In the genomic region with DNA sequence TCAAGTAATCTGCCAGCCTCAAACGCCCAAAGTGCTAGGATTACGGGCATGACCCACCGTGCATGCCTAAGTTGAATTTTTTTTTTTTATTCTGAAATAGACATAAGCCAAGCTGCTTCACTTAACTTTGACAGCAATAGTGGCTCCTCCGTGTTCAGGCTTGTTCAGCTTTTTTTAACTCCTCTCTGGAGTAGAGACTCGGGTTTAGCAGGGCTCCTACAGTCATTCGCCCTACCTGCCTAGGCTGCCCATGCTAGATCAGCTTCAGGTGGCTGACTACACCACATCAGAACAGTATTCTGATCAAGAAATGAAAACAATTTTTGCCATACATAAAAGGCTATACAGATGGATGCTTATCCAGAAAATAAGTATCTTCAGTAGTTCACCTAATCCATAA, we compare ENCODE assay signal across 15 cellular contexts. TPM values are rescaled to one million over a fixed set of nuclear protein-coding genes. Genes with fewer than 3 reads are reported as not detected.
DNase-seq lines count a peak whose midpoint lies in the region; ATAC-seq, FAIRE-seq and TF ChIP-seq lines count a peak whose summit lies in the region.
"Had no signal": no experiment of that assay in that cellular context is flagged by ENCODE, and none has a peak within 500 bp of the region (broad histone marks: within the 10 kb centered on the region; RNA-seq: fewer than 3 reads in every experiment).

No MANE protein-coding gene starts in this region.

- TF ChIP-seq CTCF in esophagus squamous epithelium (IDR thresholded peaks at IDR 0.05), result no peak
- TF ChIP-seq CTCF in pancreas (IDR thresholded peaks at IDR 0.05), result no peak

- H3K4me1 ChIP-seq in esophagus squamous epithelium, result peaks cover 10 to 70% (median 28%) of the 10 kb centered on the region in 3 donors
- H3K4me1 ChIP-seq in pancreas, result peaks cover 0 to 18% (median 13%) of the 10 kb centered on the region in 3 donors

- in situ Hi-C loops in G401 (cut with HindIII; ENCODE audit: low sequenced_read_pairs), result loop anchor here (5.0 kb wide), 1 partner anchor 51 kb away; no protein-coding TSS in a partner anchor

- no peaks in the 10 kb centered on the region for H3K27me3 Mint-ChIP-seq in activated naive CD4-positive, alpha-beta T cell treated with anti-CD3 and anti-CD28 coated beads for 36 hours (ENCODE audit: low read depth)
- no peaks in the 10 kb centered on the region for H3K27me3 Mint-ChIP-seq in activated T-helper 1 cell treated with anti-CD3 and anti-CD28 coated beads, Interleukin-12 subunit alpha, Interleukin-12 subunit beta, Interleukin-2, Interleukin-4 antibody, amounts not matched to agents 30 ng/mL and 10 ng/mL and 1 ng/mL, durations not matched to agents 14 hours and 24 hours and 36 hours (ENCODE audit: insufficient read depth)
- no peaks in the 10 kb centered on the region for H3K27me3 Mint-ChIP-seq in stimulated activated naive B cell treated with anti-CD40 and anti-IgM and Interleukin-4, amounts not matched to agents 10 μg/mL and 1 μg/mL and 100 μg/mL, for 72 hours

- 40 to 44% methylated on average over 6 of the region's 6 CpGs for WGBS in esophagus squamous epithelium, 2 donors
- 79 to 80% methylated on average over 6 of the region's 6 CpGs for WGBS in pancreas, 2 donors

- H3K36me3 Mint-ChIP-seq in activated naive CD4-positive, alpha-beta T cell treated with anti-CD3 and anti-CD28 coated beads for 36 hours (ENCODE audit: low read depth), result peaks cover 5% of the 10 kb centered on the region
- peaks cover 14% of the 10 kb centered on the region for H3K36me3 Mint-ChIP-seq in activated T-helper 1 cell treated with anti-CD3 and anti-CD28 coated beads, Interleukin-12 subunit alpha, Interleukin-12 subunit beta, Interleukin-2, Interleukin-4 antibody, amounts not matched to agents 30 ng/mL and 10 ng/mL and 1 ng/mL, durations not matched to agents 14 hours and 24 hours and 36 hours (ENCODE audit: low read depth)
- peaks cover 4 to 14% of the 10 kb centered on the region in 2 donors for H3K36me3 Mint-ChIP-seq in stimulated activated naive B cell treated with anti-CD40 and anti-IgM and Interleukin-4, amounts not matched to agents 10 μg/mL and 1 μg/mL and 100 μg/mL, for 72 hours

- H3K27ac Mint-ChIP-seq in activated naive CD4-positive, alpha-beta T cell treated with anti-CD3 and anti-CD28 coated beads for 36 hours, result peak overlapping the region; percentile 47
- H3K27ac Mint-ChIP-seq in activated T-helper 1 cell treated with anti-CD3 and anti-CD28 coated beads, Interleukin-12 subunit alpha, Interleukin-12 subunit beta, Interleukin-2, Interleukin-4 antibody, amounts not matched to agents 30 ng/mL and 10 ng/mL and 1 ng/mL, durations not matched to agents 14 hours and 24 hours and 36 hours, result peak overlapping the region; percentile 46
- H3K27ac Mint-ChIP-seq in stimulated activated naive B cell treated with anti-CD40 and anti-IgM and Interleukin-4, amounts not matched to agents 10 μg/mL and 1 μg/mL and 100 μg/mL, for 72 hours, result peak overlapping the region; percentile 4

- DNase-seq in activated naive CD4-positive, alpha-beta T cell treated with anti-CD3 and anti-CD28 coated beads for 36 hours, result peak; percentile 17
- no peak for DNase-seq in activated naive CD4-positive, alpha-beta T cell treated with anti-CD3 and anti-CD28 coated beads, Interleukin-2, amount 50 U/mL, for 16 hours
- DNase-seq in activated T-helper 1 cell treated with anti-CD3 and anti-CD28 coated beads, Interleukin-12 subunit alpha, Interleukin-12 subunit beta, Interleukin-2, Interleukin-4 antibody, amounts not matched to agents 30 ng/mL and 10 ng/mL and 1 ng/mL, durations not matched to agents 14 hours and 24 hours and 36 hours (ENCODE audit: low spot score), result no peak
- DNase-seq in esophagus squamous epithelium (lab: John Stamatoyannopoulos, UW) (no peak), G401 (ENCODE audit: low spot score) (no peak), pancreas (no peak)
- no peak for DNase-seq in stimulated activated naive B cell treated with anti-CD40 and anti-IgM and Interleukin-4, amounts not matched to agents 10 μg/mL and 1 μg/mL and 100 μg/mL, for 72 hours
- DNase-seq in NK-92 treated with Interleukin-12 subunit alpha and Interleukin-12 subunit beta, amount 100 ng/mL, for 24 hours (lab: John Stamatoyannopoulos, UW), result no peak
- DNase-seq: activated gamma-delta T cell treated with Interleukin-2 at 50 U/mL for 16 hours; cortex of kidney; NCI-H1092; stimulated activated CD4-positive, alpha-beta T cell treated with anti-CD3 and anti-CD28 coated beads, Interleukin-15, amount 100 ng/mL, for 24 hours had no signal

- H3K36me3 ChIP-seq in esophagus squamous epithelium, result peaks cover 0 to 11% (median 0%) of the 10 kb centered on the region in 3 donors
- H3K36me3 ChIP-seq in pancreas, result no peaks in the 10 kb centered on the region
- H3K36me3 ChIP-seq: prostate gland had no signal

- H3K27me3 ChIP-seq in esophagus squamous epithelium (no peaks in the 10 kb centered on the region), pancreas (no peaks in the 10 kb centered on the region)

- H3K27ac ChIP-seq in esophagus squamous epithelium, result peak overlapping the region in 3 of 4 donors; percentile 44 to 73 (median 59)
- no peak overlapping the region for H3K27ac ChIP-seq in pancreas

- peak overlapping the region; percentile 33 for H3K4me3 Mint-ChIP-seq in activated naive CD4-positive, alpha-beta T cell treated with anti-CD3 and anti-CD28 coated beads for 36 hours
- H3K4me3 Mint-ChIP-seq in activated T-helper 1 cell treated with anti-CD3 and anti-CD28 coated beads, Interleukin-12 subunit alpha, Interleukin-12 subunit beta, Interleukin-2, Interleukin-4 antibody, amounts not matched to agents 30 ng/mL and 10 ng/mL and 1 ng/mL, durations not matched to agents 14 hours and 24 hours and 36 hours, result peak overlapping the region; percentile 57
- no peak overlapping the region for H3K4me3 Mint-ChIP-seq in stimulated activated naive B cell treated with anti-CD40 and anti-IgM and Interleukin-4, amounts not matched to agents 10 μg/mL and 1 μg/mL and 100 μg/mL, for 72 hours

- intact Hi-C loops in activated naive CD4-positive, alpha-beta T cell treated with anti-CD3 and anti-CD28 coated beads for 36 hours (cut with micrococcal nuclease), result loop anchor here (1.0 kb wide), 1 partner anchor 8 kb away; no protein-coding TSS in a partner anchor
- intact Hi-C loops in activated T-helper 1 cell treated with anti-CD3 and anti-CD28 coated beads, Interleukin-12 subunit alpha, Interleukin-12 subunit beta, Interleukin-2, Interleukin-4 antibody, amounts not matched to agents 30 ng/mL and 10 ng/mL and 1 ng/mL, durations not matched to agents 14 hours and 24 hours and 36 hours (cut with micrococcal nuclease), result no loop called here
- intact Hi-C loops in esophagus squamous epithelium (cut with DNase I) (no loop called here), pancreas (cut with DNase I) (no loop called here)

- CTCF ChIA-PET in activated naive CD4-positive, alpha-beta T cell treated with anti-CD3 and anti-CD28 coated beads for 36 hours (lab: Charles Lee), result interaction anchor here (1.0 to 1.6 kb wide), 5 partner anchors 11 to 60 kb away, joined by 3 to 7 read pairs (median 4); no protein-coding TSS in a partner anchor

- no peak overlapping the region for H3K4me3 ChIP-seq in esophagus squamous epithelium
- no peak overlapping the region for H3K4me3 ChIP-seq in pancreas
- H3K4me3 ChIP-seq: prostate gland had no signal

- H3K4me1 Mint-ChIP-seq in activated naive CD4-positive, alpha-beta T cell treated with anti-CD3 and anti-CD28 coated beads for 36 hours (ENCODE audit: low read depth), result peaks cover 59% of the 10 kb centered on the region
- H3K4me1 Mint-ChIP-seq in activated T-helper 1 cell treated with anti-CD3 and anti-CD28 coated beads, Interleukin-12 subunit alpha, Interleukin-12 subunit beta, Interleukin-2, Interleukin-4 antibody, amounts not matched to agents 30 ng/mL and 10 ng/mL and 1 ng/mL, durations not matched to agents 14 hours and 24 hours and 36 hours (ENCODE audit: low read depth), result peaks cover 56% of the 10 kb centered on the region
- peaks cover 25 to 51% of the 10 kb centered on the region in 2 donors for H3K4me1 Mint-ChIP-seq in stimulated activated naive B cell treated with anti-CD40 and anti-IgM and Interleukin-4, amounts not matched to agents 10 μg/mL and 1 μg/mL and 100 μg/mL, for 72 hours

- no peak for ATAC-seq in stimulated activated naive B cell treated with anti-CD40 and anti-IgM and Interleukin-4, amounts not matched to agents 10 μg/mL and 1 μg/mL and 100 μg/mL, for 72 hours (replicated peaks)
- ATAC-seq in pancreas, result no peak
- ATAC-seq: activated CD4-positive, CD25-positive, alpha-beta regulatory T cell treated with anti-CD3 and anti-CD28 coated beads, Interleukin-2, amount 50 U/mL, for 24 hours had no signal

- H3K9me3 ChIP-seq in esophagus squamous epithelium (no peaks in the 10 kb centered on the region), pancreas (no peaks in the 10 kb centered on the region)
- H3K9me3 ChIP-seq: prostate gland had no signal

- no peak for FAIRE-seq in pancreas (lab: Jason Lieb, UNC)
- FAIRE-seq: urothelium cell line had no signal

- no peaks in the 10 kb centered on the region for H3K9me3 Mint-ChIP-seq in activated naive CD4-positive, alpha-beta T cell treated with anti-CD3 and anti-CD28 coated beads for 36 hours
- no peaks in the 10 kb centered on the region for H3K9me3 Mint-ChIP-seq in activated T-helper 1 cell treated with anti-CD3 and anti-CD28 coated beads, Interleukin-12 subunit alpha, Interleukin-12 subunit beta, Interleukin-2, Interleukin-4 antibody, amounts not matched to agents 30 ng/mL and 10 ng/mL and 1 ng/mL, durations not matched to agents 14 hours and 24 hours and 36 hours
- H3K9me3 Mint-ChIP-seq in stimulated activated naive B cell treated with anti-CD40 and anti-IgM and Interleukin-4, amounts not matched to agents 10 μg/mL and 1 μg/mL and 100 μg/mL, for 72 hours, result no peaks in the 10 kb centered on the region

- TF ChIP-seq POLR2A in esophagus squamous epithelium (IDR thresholded peaks at IDR 0.05), result no peak

RNA-seq across cellular contexts. Expression of a gene that starts 14.7 kb away (rescaled TPM):
- 10 to 100 TPM; 39.9 to 43.8 TPM for total RNA-seq in activated naive CD4-positive, alpha-beta T cell treated with anti-CD3 and anti-CD28 coated beads for 36 hours
- total RNA-seq in activated T-helper 1 cell treated with anti-CD3 and anti-CD28 coated beads, Interleukin-12 subunit alpha, Interleukin-12 subunit beta, Interleukin-2, Interleukin-4 antibody, amounts not matched to agents 30 ng/mL and 10 ng/mL and 1 ng/mL, durations not matched to agents 14 hours and 24 hours and 36 hours, result 58.7 and 66.6 TPM in 2 replicates
- total RNA-seq in esophagus squamous epithelium (10 to 100 TPM; 15.2 to 99.7 (median 30.8) TPM), pancreas (10 to 100 TPM; 14.7 to 26.6 (median 19.2) TPM)
- 6.6 and 11.2 TPM in 2 replicates for total RNA-seq in G401 (2014; rRNA removed; shearing (Covaris generic))
- polyA plus RNA-seq in pancreas, result 10 to 100 TPM; 12.5 to 14.8 TPM

RNA-seq across cellular contexts. Expression of a gene that starts 15.1 kb away (rescaled TPM):
- total RNA-seq in activated naive CD4-positive, alpha-beta T cell treated with anti-CD3 and anti-CD28 coated beads for 36 hours, result 10 to 100 TPM; 35.3 to 36.9 TPM
- total RNA-seq in activated T-helper 1 cell treated with anti-CD3 and anti-CD28 coated beads, Interleukin-12 subunit alpha, Interleukin-12 subunit beta, Interleukin-2, Interleukin-4 antibody, amounts not matched to agents 30 ng/mL and 10 ng/mL and 1 ng/mL, durations not matched to agents 14 hours and 24 hours and 36 hours, result 28.8 and 29.8 TPM in 2 replicates
- total RNA-seq in esophagus squamous epithelium (10 to 100 TPM in 3 of 4 donors, 1 to 10 TPM in 1; 6.0 to 17.0 (median 14.1) TPM), pancreas (10 to 100 TPM in 5 of 6 donors, 1 to 10 TPM in 1; 8.9 to 16.7 (median 12.5) TPM)
- 9.9 and 35.0 TPM in 2 replicates for total RNA-seq in G401 (2014; rRNA removed; shearing (Covaris generic))
- 10 to 100 TPM in 1 of 2 donors, 1 to 10 TPM in 1; 9.7 to 13.9 TPM for polyA plus RNA-seq in pancreas

RNA-seq across cellular contexts. Expression of a gene that starts 54.0 kb away (rescaled TPM):
- 10 to 100 TPM; 18.8 to 22.1 TPM for total RNA-seq in activated naive CD4-positive, alpha-beta T cell treated with anti-CD3 and anti-CD28 coated beads for 36 hours
- total RNA-seq in activated T-helper 1 cell treated with anti-CD3 and anti-CD28 coated beads, Interleukin-12 subunit alpha, Interleukin-12 subunit beta, Interleukin-2, Interleukin-4 antibody, amounts not matched to agents 30 ng/mL and 10 ng/mL and 1 ng/mL, durations not matched to agents 14 hours and 24 hours and 36 hours, result 29.0 and 29.2 TPM in 2 replicates
- total RNA-seq in esophagus squamous epithelium, result 10 to 100 TPM; 11.2 to 18.6 (median 14.6) TPM
- total RNA-seq in G401 (2014; rRNA removed; shearing (Covaris generic)), result 59.9 and 69.7 TPM in 2 replicates
- 10 to 100 TPM in 3 of 6 donors, 1 to 10 TPM in 3; 6.9 to 13.6 (median 9.8) TPM for total RNA-seq in pancreas
- 10 to 100 TPM; 17.1 to 18.8 TPM for polyA plus RNA-seq in pancreas

Comparison
In these comparisons a context has a peak if more than half of its experiments do, and no peak if none do; other contexts are left out.
1. H3K4me3 Mint-ChIP-seq: peak in activated naive CD4-positive, alpha-beta T cell treated with anti-CD3 and anti-CD28 coated beads for 36 hours (single experiment) and activated T-helper 1 cell treated with anti-CD3 and anti-CD28 coated beads, Interleukin-12 subunit alpha, Interleukin-12 subunit beta, Interleukin-2, Interleukin-4 antibody, amounts not matched to agents 30 ng/mL and 10 ng/mL and 1 ng/mL, durations not matched to agents 14 hours and 24 hours and 36 hours (single experiment); none in stimulated activated naive B cell treated with anti-CD40 and anti-IgM and Interleukin-4, amounts not matched to agents 10 μg/mL and 1 μg/mL and 100 μg/mL, for 72 hours (0 of 2).
2. H3K27ac ChIP-seq: peak in esophagus squamous epithelium (3 of 4); none in pancreas (0 of 4).
3. Peak in every context shown above with its lines, with median percentiles within 50 percentile points of each other: H3K27ac Mint-ChIP-seq.